In genomic region chr3:9109570-9109914, GRCh38 we compare ENCODE assay signal across 1 cellular context.
TF ChIP-seq lines count a peak whose summit lies in the region.

No MANE protein-coding gene starts in this region.

TF ChIP-seq in H1, 55 proteins besides CTCF, POLR2A, EP300 and RAD21:
- TF ChIP-seq BCL11A (IDR thresholded peaks at IDR 0.05; ENCODE audit: low read depth in 2 of 2, low read length in 2 of 2), result no peak
- TF ChIP-seq BRCA1 (IDR thresholded peaks at IDR 0.05; ENCODE audit: low read depth, low read length), result no peak
- no peak for TF ChIP-seq CHD2 (IDR thresholded peaks at IDR 0.05; ENCODE audit: low read length)
- TF ChIP-seq CHD7 (IDR thresholded peaks at IDR 0.05; ENCODE audit: insufficient replicate concordance, low read length), result no peak
- TF ChIP-seq MAFK (IDR thresholded peaks at IDR 0.05; ENCODE audit: low read depth, low read length), result no peak
- TF ChIP-seq FOSL1 (IDR thresholded peaks at IDR 0.05; ENCODE audit: insufficient read depth, low read depth, low read length), result no peak
- TF ChIP-seq TCF12 (IDR thresholded peaks at IDR 0.05; ENCODE audit: low read depth, low read length), result no peak
- TF ChIP-seq RXRA (IDR thresholded peaks at IDR 0.05; ENCODE audit: insufficient read depth, low read depth, low read length), result no peak
- no peak for TF ChIP-seq NANOG (IDR thresholded peaks at IDR 0.05; ENCODE audit: insufficient read depth, low read depth, low read length, poor library complexity, severe bottlenecking)
- TF ChIP-seq CHD1 (IDR thresholded peaks at IDR 0.05; ENCODE audit: low read depth, low read length), result no peak
- no peak for TF ChIP-seq GABPA (IDR thresholded peaks at IDR 0.05; ENCODE audit: borderline replicate concordance, insufficient read depth, low read length)
- no peak for TF ChIP-seq KDM1A (IDR thresholded peaks at IDR 0.05; ENCODE audit: borderline replicate concordance, low read length)
- no peak for TF ChIP-seq ATF3 (IDR thresholded peaks at IDR 0.05; ENCODE audit: insufficient read depth, low read depth, low read length)
- TF ChIP-seq CBX8 (IDR thresholded peaks at IDR 0.05; ENCODE audit: borderline replicate concordance, low read depth, low read length), result no peak
- no peak for TF ChIP-seq KDM5A (IDR thresholded peaks at IDR 0.05; ENCODE audit: low read length)
- TF ChIP-seq SAP30 (IDR thresholded peaks at IDR 0.05; ENCODE audit: insufficient read depth, insufficient replicate concordance, low read length), result no peak
- TF ChIP-seq SP1 (IDR thresholded peaks at IDR 0.05; ENCODE audit: low read depth, low read length), result no peak
- TF ChIP-seq CREB1 (IDR thresholded peaks at IDR 0.05), result no peak
- no peak for TF ChIP-seq RBBP5 (IDR thresholded peaks at IDR 0.05; ENCODE audit: borderline replicate concordance, low read depth, low read length)
TF ChIP-seq in H1: peak in this region for 0.
